Comparison of ENCODE assay signal across 6 cellular contexts in the genomic region with DNA sequence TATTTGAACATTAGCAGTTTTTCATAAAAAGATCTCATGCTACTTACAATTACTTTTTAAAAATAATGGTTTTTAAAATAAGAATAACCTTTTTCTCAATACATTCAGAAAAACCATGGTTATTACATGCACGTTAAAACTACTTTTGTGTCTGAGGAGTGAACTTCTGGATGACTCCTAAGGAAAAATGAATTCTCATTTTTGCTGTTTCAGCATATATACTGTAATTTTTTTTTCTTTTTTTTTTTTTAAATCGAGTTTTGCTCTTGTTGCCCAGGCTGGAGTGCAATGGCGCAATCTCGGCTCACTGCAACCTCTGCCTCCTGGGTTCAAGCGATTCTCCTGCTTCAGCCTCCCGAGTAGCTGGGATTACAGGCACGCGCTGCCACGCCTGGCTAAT. TPM values are rescaled to one million over a fixed set of nuclear protein-coding genes. Genes with fewer than 3 reads are reported as not detected.
DNase-seq lines count a peak whose midpoint lies in the region; ATAC-seq, FAIRE-seq and TF ChIP-seq lines count a peak whose summit lies in the region.
"Not testable (repeated sequence)": the region's sequence is repeated elsewhere in the genome, so short reads cannot be mapped to it uniquely, and the experiment has no call there.
"Had no signal": no experiment of that assay in that cellular context is flagged by ENCODE, and none has a peak within 500 bp of the region (broad histone marks: within the 10 kb centered on the region; RNA-seq: fewer than 3 reads in every experiment).

No MANE protein-coding gene starts in this region.

- TF ChIP-seq POLR2A in A549 (IDR thresholded peaks at IDR 0.05; ENCODE audit: low read length); IMR-90 (IDR thresholded peaks at IDR 0.05; ENCODE audit: low read depth, low read length); K562 (conservative IDR thresholded peaks at IDR 0.05); HepG2 (IDR thresholded peaks at IDR 0.05; ENCODE audit: insufficient read depth in 1 of 2, low read depth in 2 of 2, low read length in 2 of 2): not testable (repeated sequence)

- H3K9me1 ChIP-seq in IMR-90 (ENCODE audit: insufficient read depth, low read length); K562 (ENCODE audit: control insufficient read depth, insufficient read depth, low read length): not testable (repeated sequence)

- CTCF ChIA-PET in A549 (lab: Yijun Ruan, JAX); IMR-90 (lab: Yijun Ruan, JAX); K562 (lab: Yijun Ruan, JAX; ENCODE audit: low intra/inter-chr PET ratio); HepG2 (lab: Yijun Ruan, JAX; ENCODE audit: low intra/inter-chr PET ratio, low total read pairs): not testable (repeated sequence)

- H2BK120ac ChIP-seq in IMR-90 (ENCODE audit: low read depth, low read length), result not testable (repeated sequence)

- in situ Hi-C loops in IMR-90 (cut with MboI; ENCODE audit: low sequenced_read_pairs); K562 (cut with MboI); HepG2 (cut with HindIII; ENCODE audit: extremely low pct_ligation_motif_present, low pct_unique_long_range_greater_than_20kb): not testable (repeated sequence)

- WGBS in A549 (ENCODE audit: missing lambda C conversion rate), result 69% methylated on average over 9 of the region's 9 CpGs
- WGBS in IMR-90 (ENCODE audit: extremely low coverage in 2 of 2, insufficient read length in 1 of 2), 2 experiments, result 98% methylated on average over 6 of the region's 9 CpGs; no CpG with 5 or more reads in 1 of the 2 experiments
- WGBS in K562 (ENCODE audit: insufficient coverage, low coverage, missing lambda C conversion rate), result 56% methylated on average over 5 of the region's 9 CpGs
- 73% methylated on average over 9 of the region's 9 CpGs for WGBS in HepG2 (ENCODE audit: low lambda C conversion rate)

- not testable (repeated sequence) for H4K91ac ChIP-seq in IMR-90 (ENCODE audit: insufficient read depth, low read depth, low read length)

- H3K4me2 ChIP-seq in A549; IMR-90 (ENCODE audit: low read depth, low read length); K562 (ENCODE audit: insufficient read depth, low read length); HepG2 (ENCODE audit: low read depth, low read length): not testable (repeated sequence)

- not testable (repeated sequence) for H3K4ac ChIP-seq in IMR-90 (ENCODE audit: low read depth, low read length)

- not testable (repeated sequence) for H4K5ac ChIP-seq in IMR-90 (ENCODE audit: low read depth, low read length)

- H3K56ac ChIP-seq in IMR-90 (ENCODE audit: extremely low read depth, insufficient read depth, low read length), result not testable (repeated sequence)

- H3K9me3 ChIP-seq in A549; IMR-90 (ENCODE audit: control insufficient read depth, insufficient read depth, low read length); K562 (replicated peaks; ENCODE audit: control insufficient read depth, insufficient read depth, low read depth, low read length); HepG2 (ENCODE audit: low read length): not testable (repeated sequence)

- H2BK5ac ChIP-seq in IMR-90 (ENCODE audit: low read depth, low read length, poor library complexity, severe bottlenecking), result not testable (repeated sequence)

- H3K9ac ChIP-seq in IMR-90 (ENCODE audit: low read depth, low read length); K562 (ENCODE audit: insufficient read depth in 1 of 2, low read depth in 2 of 2, low read length in 2 of 2); HepG2 (ENCODE audit: insufficient read depth, low read depth, low read length): not testable (repeated sequence)

- H2BK15ac ChIP-seq in IMR-90 (ENCODE audit: low read depth, low read length), result not testable (repeated sequence)

- not testable (repeated sequence) for H3K27me3 ChIP-seq in IMR-90 (ENCODE audit: control insufficient read depth, insufficient read depth, low read length); K562 (ENCODE audit: control insufficient read depth in 2 of 2, insufficient read depth in 2 of 2, low read length in 2 of 2); HepG2 (ENCODE audit: control insufficient read depth in 1 of 2, insufficient read depth in 2 of 2, low read length in 2 of 2)

- not testable (repeated sequence) for H2AK9ac ChIP-seq in IMR-90 (replicated peaks; ENCODE audit: low read depth, low read length, poor library complexity)

- H4K20me1 ChIP-seq in IMR-90 (ENCODE audit: insufficient read depth, low read length); K562 (replicated peaks; ENCODE audit: control insufficient read depth, insufficient read depth, low read length); HepG2 (ENCODE audit: insufficient read depth, low read length): not testable (repeated sequence)

- not testable (repeated sequence) for H3K79me2 ChIP-seq in K562 (ENCODE audit: control insufficient read depth, insufficient read depth, low read length); HepG2 (ENCODE audit: insufficient read depth, low read length)

- H3K4me3 ChIP-seq in A549; IMR-90 (ENCODE audit: insufficient read depth, low read depth, low read length); K562; HepG2 (replicated peaks in 1 of 3; ENCODE audit: insufficient read depth in 1 of 3, low read depth in 2 of 3, low read length in 3 of 3): not testable (repeated sequence)

- not testable (repeated sequence) for H2AK5ac ChIP-seq in IMR-90 (ENCODE audit: low read depth, low read length)

- H3K23ac ChIP-seq in IMR-90 (ENCODE audit: low read depth, low read length), result not testable (repeated sequence)

- not testable (repeated sequence) for TF ChIP-seq EP300 in A549 (IDR thresholded peaks at IDR 0.05); K562 (IDR thresholded peaks at IDR 0.05; ENCODE audit: low read length); HepG2 (IDR thresholded peaks at IDR 0.05; ENCODE audit: low read depth in 2 of 2, low read length in 2 of 2); HepG2 (CRISPR knock-in tag; IDR thresholded peaks at IDR 0.05; ENCODE audit: borderline replicate concordance)

- H2AFZ ChIP-seq in IMR-90 (replicated peaks; ENCODE audit: low read length, poor library complexity); K562 (ENCODE audit: low read depth, low read length); HepG2 (ENCODE audit: low read length): not testable (repeated sequence)

- dilution Hi-C loops in IMR-90 (cut with HindIII; ENCODE audit: low sequenced_read_pairs, unreplicated experiment), result not testable (repeated sequence)

- TF ChIP-seq CTCF in A549 (IDR thresholded peaks at IDR 0.05); IMR-90 (conservative IDR thresholded peaks at IDR 0.05; ENCODE audit: low read depth, low read length); K562 (IDR thresholded peaks at IDR 0.05 in 2 of 3, conservative IDR thresholded peaks at IDR 0.05 in 1 of 3; ENCODE audit: insufficient read depth in 2 of 3, low read depth in 1 of 3, low read length in 3 of 3); HepG2 (CRISPR knock-in tag; IDR thresholded peaks at IDR 0.05): not testable (repeated sequence)

- not testable (repeated sequence) for ATAC-seq in A549; IMR-90 (ENCODE audit: low read depth); K562; HepG2

- intact Hi-C loops in IMR-90 (cut with micrococcal nuclease); K562 (cut with micrococcal nuclease); HepG2 (cut with micrococcal nuclease; ENCODE audit: unreplicated experiment): not testable (repeated sequence)

- not testable (repeated sequence) for H3K27ac ChIP-seq in A549; IMR-90 (ENCODE audit: insufficient read depth, low read length); K562 (ENCODE audit: extremely low read depth, low read depth, low read length); HepG2 (ENCODE audit: extremely low read length, insufficient read depth, low read length)

- not testable (repeated sequence) for H4K8ac ChIP-seq in IMR-90 (ENCODE audit: low read depth in 2 of 2, low read length in 2 of 2)

- not testable (repeated sequence) for H3K18ac ChIP-seq in IMR-90 (ENCODE audit: low read depth, low read length)

- H3K14ac ChIP-seq in IMR-90 (replicated peaks; ENCODE audit: low read depth, low read length), result not testable (repeated sequence)

- H3K79me1 ChIP-seq in IMR-90 (ENCODE audit: low read depth in 1 of 2, low read length in 2 of 2), result not testable (repeated sequence)

- FAIRE-seq in A549 (lab: Jason Lieb, UNC); K562 (lab: Jason Lieb, UNC); HepG2 (lab: Jason Lieb, UNC): not testable (repeated sequence)

- not testable (repeated sequence) for H2BK20ac ChIP-seq in IMR-90 (ENCODE audit: low read depth, low read length)

- not testable (repeated sequence) for BruUV-seq in IMR-90 (replicated peaks; lab: Mats Ljungman, UMichigan); K562 (replicated peaks; lab: Mats Ljungman, UMichigan); HepG2 (replicated peaks; lab: Mats Ljungman, UMichigan)

- DNase-seq in A549 (ENCODE audit: low read depth in 1 of 2, low spot score in 1 of 2); IMR-90; K562 (ENCODE audit: extremely low read depth in 1 of 4, low spot score in 3 of 4); HepG2 (ENCODE audit: low spot score): not testable (repeated sequence)

- TF ChIP-seq RAD21 in A549 (conservative IDR thresholded peaks at IDR 0.05 in 1 of 2, IDR thresholded peaks at IDR 0.05 in 1 of 2); IMR-90 (IDR thresholded peaks at IDR 0.05; ENCODE audit: low read length); K562 (CRISPR knock-in tag; conservative IDR thresholded peaks at IDR 0.05 in 1 of 2, IDR thresholded peaks at IDR 0.05 in 1 of 2); HepG2 (CRISPR knock-in tag; IDR thresholded peaks at IDR 0.05): not testable (repeated sequence)

- not testable (repeated sequence) for H3K4me1 ChIP-seq in A549; IMR-90 (ENCODE audit: control insufficient read depth, insufficient read depth, low read length); K562 (replicated peaks in 1 of 2; ENCODE audit: control insufficient read depth in 2 of 2, insufficient read depth in 2 of 2, low read length in 2 of 2); HepG2 (ENCODE audit: insufficient read depth, low read length)

- POLR2A ChIA-PET in A549 (lab: Yijun Ruan, JAX); IMR-90 (lab: Charles Lee; ENCODE audit: unreplicated experiment); K562 (lab: Yijun Ruan, JAX); HepG2 (lab: Yijun Ruan, JAX): not testable (repeated sequence)

- not testable (repeated sequence) for H3K36me3 ChIP-seq in IMR-90 (ENCODE audit: control insufficient read depth, insufficient read depth, low read length); K562 (ENCODE audit: control insufficient read depth, insufficient read depth, low read length); HepG2 (replicated peaks in 1 of 2; ENCODE audit: control insufficient read depth in 1 of 2, insufficient read depth in 2 of 2, low read length in 2 of 2)

RNA-seq across cellular contexts. Expression of gene S1PR1, which starts 29.5 kb away (rescaled TPM):
- polyA plus RNA-seq in A549 (2011; rRNA removed), result not detected in 2 replicates
- polyA plus RNA-seq in A549 (2012; cell fraction: cytosol; rRNA removed), result 0.01 TPM in 1 of 2 replicates, not detected in the other
- polyA plus RNA-seq in A549 (2012; cell fraction: nucleus; rRNA removed), result not detected in 2 replicates
- polyA plus RNA-seq in A549 (2017; fragmentation: RNase III; extraction: RNeasy Plus Mini Kit Qiagen cat#74134 plus additional on column Dnase treatment), result 0.06 to 0.07 TPM in 2 of 3 replicates, not detected in the other
- polyA minus RNA-seq in A549 (2011; rRNA and poly(A)+ RNA removed), result 0.08 TPM in 1 of 2 replicates, not detected in the other
- 12.5 and 12.9 TPM in 2 replicates for total RNA-seq in IMR-90 (2012; rRNA removed)
- 14.1 and 15.6 TPM in 2 replicates for polyA plus RNA-seq in IMR-90 (2012; rRNA removed)
- polyA plus RNA-seq in IMR-90 (2012; cell fraction: cytosol; rRNA removed), result 6.3 and 10.1 TPM in 2 replicates
- 6.1 TPM in 2 replicates for polyA plus RNA-seq in IMR-90 (2012; cell fraction: nucleus; rRNA removed; ENCODE audit: low replicate concordance)
- total RNA-seq in K562 (2011; cell fraction: chromatin; rRNA removed; ENCODE audit: low replicate concordance), result 0.93 and 1.5 TPM in 2 replicates
- 0.92 and 1.3 TPM in 2 replicates for total RNA-seq in K562 (2011; cell fraction: nucleolus; rRNA removed)
- total RNA-seq in K562 (2011; cell fraction: nucleoplasm; rRNA removed), result 0.61 and 0.73 TPM in 2 replicates
- 0.36 and 0.41 TPM in 2 replicates for total RNA-seq in K562 (2014; rRNA removed)
- total RNA-seq in K562 (2014; rRNA removed; fragmentation: Illumina TruSeq; extraction: Trizol), result 0.29 and 0.32 TPM in 2 replicates
- total RNA-seq in K562 (2015; rRNA removed; fragmentation: Illumina TruSeq; extraction: Trizol), result 1.2 TPM in 2 replicates
- 0.73 and 1.1 TPM in 2 replicates for total RNA-seq in K562 (2021)
- polyA plus RNA-seq in K562 (2011; rRNA removed), result 0.85 and 1.0 TPM in 2 replicates
- polyA plus RNA-seq in K562 (2011; cell fraction: cytosol; rRNA removed), result 1.4 and 1.7 TPM in 2 replicates
- 2.9 and 4.5 TPM in 2 replicates for polyA plus RNA-seq in K562 (2011; cell fraction: nucleus; rRNA removed)
- polyA plus RNA-seq in K562 (2012), result 1.6 and 1.9 TPM in 2 replicates
- 0.43 and 0.54 TPM in 2 replicates for polyA plus RNA-seq in K562 (2014; fragmentation: Illumina TruSeq; extraction: Trizol)
- polyA plus RNA-seq in K562 (2014; fragmentation: Nextera tagmentation; extraction: Ambion mirVana), result under 1 TPM; 0.22 to 0.51 TPM
- 0.32 and 0.34 TPM in 2 replicates for polyA plus RNA-seq in K562 (2014; rRNA removed)
- 1.7 TPM in 2 replicates for polyA minus RNA-seq in K562 (2011; rRNA and poly(A)+ RNA removed)
- polyA minus RNA-seq in K562 (2011; cell fraction: cytosol; rRNA and poly(A)+ RNA removed), result 0.95 TPM in 1 of 2 replicates, not detected in the other
- 2.7 and 3.4 TPM in 2 replicates for polyA minus RNA-seq in K562 (2011; cell fraction: nucleus; rRNA and poly(A)+ RNA removed)
- not detected in 2 replicates for total RNA-seq in HepG2 (2016; rRNA removed; fragmentation: Illumina TruSeq; extraction: Trizol)
- not detected in 2 replicates for total RNA-seq in HepG2 (2016; cell fraction: cytosol; rRNA removed; fragmentation: Illumina TruSeq; extraction: Trizol; ENCODE audit: low read depth)
- not detected in 2 replicates for total RNA-seq in HepG2 (2016; cell fraction: insoluble cytoplasmic fraction; rRNA removed; fragmentation: Illumina TruSeq; extraction: Trizol)
- total RNA-seq in HepG2 (2016; cell fraction: membrane; rRNA removed; fragmentation: Illumina TruSeq; extraction: Trizol), result not detected in 2 replicates
- not detected in 2 replicates for total RNA-seq in HepG2 (2016; cell fraction: nucleus; rRNA removed; fragmentation: Illumina TruSeq; extraction: Trizol)
- polyA plus RNA-seq in HepG2 (2011; rRNA removed), result not detected in 2 replicates
- not detected in 2 replicates for polyA plus RNA-seq in HepG2 (2011; cell fraction: cytosol; rRNA removed)
- polyA plus RNA-seq in HepG2 (2011; cell fraction: nucleus; rRNA removed), result not detected in 2 replicates
- polyA plus RNA-seq in HepG2 (2012), result not detected in 2 replicates
- polyA plus RNA-seq in HepG2 (2016; cell fraction: cytosol; fragmentation: Illumina TruSeq; extraction: Trizol; ENCODE audit: low read depth), result not detected in 2 replicates
- polyA plus RNA-seq in HepG2 (2016; cell fraction: insoluble cytoplasmic fraction; fragmentation: Illumina TruSeq; extraction: Trizol; ENCODE audit: low read depth), result not detected in 2 replicates
- polyA plus RNA-seq in HepG2 (2016; cell fraction: membrane; fragmentation: Illumina TruSeq; extraction: Trizol; ENCODE audit: low read depth), result not detected in 2 replicates
- not detected in 2 replicates for polyA plus RNA-seq in HepG2 (2016; cell fraction: nucleus; fragmentation: Illumina TruSeq; extraction: Trizol; ENCODE audit: insufficient read depth, low read depth)
- polyA minus RNA-seq in HepG2 (2011; rRNA and poly(A)+ RNA removed; ENCODE audit: low replicate concordance), result 0.33 TPM in 1 of 2 replicates, not detected in the other
- polyA minus RNA-seq in HepG2 (2011; cell fraction: cytosol; rRNA and poly(A)+ RNA removed), result not detected in 2 replicates
- not detected in 2 replicates for polyA minus RNA-seq in HepG2 (2011; cell fraction: nucleus; rRNA and poly(A)+ RNA removed)
- total RNA-seq: Caco-2, Calu3 had no signal
